In genomic region chr19:6424939-6425731, GRCh38 we compare ENCODE assay signal across 1 cellular context.
TF ChIP-seq lines count a peak whose summit lies in the region.

No MANE protein-coding gene starts in this region.

TF ChIP-seq in GM12878, 131 proteins besides CTCF, POLR2A, EP300 and RAD21 (continued from another document):
- TF ChIP-seq PRDM15 (CRISPR knock-in tag; IDR thresholded peaks at IDR 0.05), result 0 out of 2 replicates have a peak, but pooled peaks have one; percentile 35
- TF ChIP-seq MEF2A (IDR thresholded peaks at IDR 0.05; ENCODE audit: insufficient read depth, low read depth, low read length), result no peak
- no peak for TF ChIP-seq IRF5 (IDR thresholded peaks at IDR 0.05; ENCODE audit: borderline replicate concordance)
- TF ChIP-seq REST (IDR thresholded peaks at IDR 0.05; ENCODE audit: low read depth, low read length), result no peak
